ENCODE assay signal across 8 cellular contexts in genomic region chr11:66258473-66258893, GRCh38. TPM values are rescaled to one million over a fixed set of nuclear protein-coding genes. Genes with fewer than 3 reads are reported as not detected.
DNase-seq lines count a peak whose midpoint lies in the region; ATAC-seq and TF ChIP-seq lines count a peak whose summit lies in the region.

No MANE protein-coding gene starts in this region.

- no peaks in the 10 kb centered on the region for H3K9me2 ChIP-seq in MM.1S (replicated peaks; ENCODE audit: insufficient read depth, low read length)

- no peaks in the 10 kb centered on the region for H3K27me3 Mint-ChIP-seq in CD4-positive, alpha-beta T cell
- H3K27me3 Mint-ChIP-seq in neural crest cell (ENCODE audit: low read depth) = peaks cover 2% of the 10 kb centered on the region

- CTCF ChIA-PET in CD4-positive, alpha-beta T cell (lab: Charles Lee) = no interaction called here

- H3K27ac Mint-ChIP-seq in CD4-positive, alpha-beta T cell = peak overlapping the region; percentile 96
- no peak overlapping the region for H3K27ac Mint-ChIP-seq in neural crest cell (ENCODE audit: unreplicated experiment)

- peaks cover 39% of the 10 kb centered on the region for H3K36me3 Mint-ChIP-seq in CD4-positive, alpha-beta T cell (ENCODE audit: low read depth)
- H3K36me3 Mint-ChIP-seq in neural crest cell (ENCODE audit: low read depth) = peaks cover 7% of the 10 kb centered on the region

- peaks cover 28% of the 10 kb centered on the region for H3K79me2 ChIP-seq in MM.1S (ENCODE audit: low read length)

- POLR2A ChIA-PET in CD4-positive, alpha-beta T cell (lab: Charles Lee) = interaction anchor here (1.0 kb wide), 1 partner anchor 157 kb away, joined by 3 read pairs; no protein-coding TSS in a partner anchor

- no peaks in the 10 kb centered on the region for H3K36me3 ChIP-seq in MM.1S (replicated peaks; ENCODE audit: insufficient read depth, low read length)
- peaks cover 2% of the 10 kb centered on the region for H3K36me3 ChIP-seq in endocrine pancreas (ENCODE audit: control insufficient read depth, insufficient read depth, low read length)

- H3K4me2 ChIP-seq in MM.1S (ENCODE audit: low read depth, low read length) = peak overlapping the region; percentile 97

- peak overlapping the region; percentile 99 for H3K27ac ChIP-seq in CD4-positive, alpha-beta T cell (ENCODE audit: low read depth, low read length)
- H3K27ac ChIP-seq in MM.1S (ENCODE audit: low read length) = peak overlapping the region; percentile 9; the same call in 1 of the 2 replicates

- H4K20me1 ChIP-seq in MM.1S (ENCODE audit: insufficient read depth, low read length) = no peaks in the 10 kb centered on the region

- no peaks in the 10 kb centered on the region for H3K9me3 Mint-ChIP-seq in CD4-positive, alpha-beta T cell
- H3K9me3 Mint-ChIP-seq in neural crest cell = no peaks in the 10 kb centered on the region

- H3K27me3 ChIP-seq in CD4-positive, alpha-beta T cell (ENCODE audit: control insufficient read depth, insufficient read depth, low read length) = no peaks in the 10 kb centered on the region
- no peaks in the 10 kb centered on the region for H3K27me3 ChIP-seq in MM.1S (replicated peaks; ENCODE audit: insufficient read depth, low read length)
- no peaks in the 10 kb centered on the region for H3K27me3 ChIP-seq in endocrine pancreas (ENCODE audit: control insufficient read depth, insufficient read depth, low read length)

- H3K4me1 ChIP-seq in MM.1S (ENCODE audit: low read length) (peaks cover 8% of the 10 kb centered on the region), endocrine pancreas (ENCODE audit: control insufficient read depth, insufficient read depth, low read length) (no peaks in the 10 kb centered on the region)

- H3K4me3 Mint-ChIP-seq in CD4-positive, alpha-beta T cell = peak overlapping the region; percentile 93
- peak overlapping the region; percentile 95 for H3K4me3 Mint-ChIP-seq in neural crest cell

- peaks cover 4% of the 10 kb centered on the region; the same call in 1 of the 2 replicates for H3F3A ChIP-seq in MM.1S (ENCODE audit: insufficient read depth, low read length)

- no peak for ATAC-seq in CD4-positive, alpha-beta T cell (ENCODE audit: poor library complexity)

- intact Hi-C loops in CD4-positive, alpha-beta T cell (cut with DNase I, micrococcal nuclease) = loop anchor here in 1 of 2 experiments (1.0 kb wide), 1 partner anchor 36 kb away; no protein-coding TSS in a partner anchor

- DNase-seq in CD4-positive, alpha-beta T cell = no peak
- no peak for DNase-seq in MM.1S
- no peak for DNase-seq in neural crest cell (ENCODE audit: low read depth, low spot score)
- DNase-seq in HUDEP-2 (lab: John Stamatoyannopoulos, UW; ENCODE audit: unreplicated experiment in 76 of 76) = no peak
- DNase-seq in activated CD4-positive, alpha-beta T cell treated with anti-CD3 and anti-CD28 coated beads for 48 hours = no peak
- no peak for DNase-seq in cerebellum (ENCODE audit: low spot score)
- no peak for DNase-seq in nucleus accumbens (lab: John Stamatoyannopoulos, UW)

- H3K9ac ChIP-seq in MM.1S (ENCODE audit: low read length) (peak overlapping the region; percentile 80), endocrine pancreas (ENCODE audit: control insufficient read depth, insufficient read depth, low read length) (peak overlapping the region; percentile 27)

- peak; percentile 17 for TF ChIP-seq CTCF in CD4-positive, alpha-beta T cell (IDR thresholded peaks at IDR 0.05)
- TF ChIP-seq CTCF in MM.1S (IDR thresholded peaks at IDR 0.05; ENCODE audit: low read length) (no peak), neural crest cell (conservative IDR thresholded peaks at IDR 0.05) (no peak)

- peak overlapping the region; percentile 93; the same call in 1 of the 2 replicates for H2AFZ ChIP-seq in MM.1S (ENCODE audit: low read length)

- H3K9me3 ChIP-seq in CD4-positive, alpha-beta T cell (ENCODE audit: control insufficient read depth, low read length) = no peaks in the 10 kb centered on the region
- no peaks in the 10 kb centered on the region for H3K9me3 ChIP-seq in MM.1S (replicated peaks; ENCODE audit: insufficient read depth, low read length)
- H3K9me3 ChIP-seq in endocrine pancreas (ENCODE audit: control insufficient read depth, low read length) = no peaks in the 10 kb centered on the region

- peaks cover 30% of the 10 kb centered on the region for H3K4me1 Mint-ChIP-seq in CD4-positive, alpha-beta T cell (ENCODE audit: low read depth)
- peaks cover 22% of the 10 kb centered on the region for H3K4me1 Mint-ChIP-seq in neural crest cell

- H3K4me3 ChIP-seq in MM.1S (ENCODE audit: low read length) (peak overlapping the region; percentile 97), endocrine pancreas (ENCODE audit: control insufficient read depth, insufficient read depth, low read length) (peak overlapping the region; percentile 4)

RNA-seq across cellular contexts. Expression of gene KLC2, which starts 1.0 kb away (rescaled TPM):
- total RNA-seq in CD4-positive, alpha-beta T cell = 10 to 100 TPM; 28.6 to 30.0 TPM
- total RNA-seq in neural crest cell (64.5 and 70.8 TPM in 2 replicates), cerebellum (25.0 TPM)

RNA-seq across cellular contexts. Expression of gene RAB1B, which starts 10.0 kb away (rescaled TPM):
- total RNA-seq in CD4-positive, alpha-beta T cell = 10 to 100 TPM; 27.4 to 29.4 TPM
- 114 and 116 TPM in 2 replicates for total RNA-seq in neural crest cell
- total RNA-seq in cerebellum = 25.9 TPM

RNA-seq across cellular contexts. Expression of gene CNIH2, which starts 19.5 kb away (rescaled TPM):
- total RNA-seq in CD4-positive, alpha-beta T cell = 1 to 10 TPM; 4.1 to 6.2 TPM
- 44.6 and 46.0 TPM in 2 replicates for total RNA-seq in neural crest cell
- total RNA-seq in cerebellum = 36.8 TPM

RNA-seq across cellular contexts. Expression of gene YIF1A, which starts 30.5 kb away (rescaled TPM):
- 10 to 100 TPM; 17.4 to 21.1 TPM for total RNA-seq in CD4-positive, alpha-beta T cell
- total RNA-seq in neural crest cell (59.4 and 60.9 TPM in 2 replicates), cerebellum (28.1 TPM)

RNA-seq across cellular contexts. Expression of gene TMEM151A, which starts 33.2 kb away (rescaled TPM):
- total RNA-seq in CD4-positive, alpha-beta T cell = under 1 TPM; 0.11 to 0.14 TPM
- 0.57 and 1.0 TPM in 2 replicates for total RNA-seq in neural crest cell
- 6.4 TPM for total RNA-seq in cerebellum
